ENCODE assay signal across 9 cellular contexts in genomic region chr2:111049792-111050640, GRCh38.
DNase-seq lines count a peak whose midpoint lies in the region; ATAC-seq and TF ChIP-seq lines count a peak whose summit lies in the region.
"Had no signal": no experiment of that assay in that cellular context is flagged by ENCODE, and none has a peak within 500 bp of the region (broad histone marks: within the 10 kb centered on the region; RNA-seq: fewer than 3 reads in every experiment).

No MANE protein-coding gene starts in this region.

- DNase-seq in GM10266 (ENCODE audit: extremely low spot score) (peak; percentile 47), fibroblast of pulmonary artery (ENCODE audit: low read depth) (peak; percentile 21), NCI-H526 treated with DMSO at 0.1 percent for 48 hours (lab: John Stamatoyannopoulos, UW) (no peak), NCI-H1930 (lab: John Stamatoyannopoulos, UW) (no peak)
- no peak for DNase-seq in effector CD4-positive, alpha-beta T cell
- DNase-seq: gastrocnemius medialis had no signal

- no peak overlapping the region for H3K4me3 ChIP-seq in fibroblast of pulmonary artery (replicated peaks; ENCODE audit: low read depth, low read length)
- H3K4me3 ChIP-seq: gastrocnemius medialis had no signal

- ATAC-seq in GM19324 (IDR thresholded peaks at IDR 0.05; ENCODE audit: low FRiP score, unreplicated experiment) (peak; percentile 60), HG03442 (IDR thresholded peaks at IDR 0.05; ENCODE audit: unreplicated experiment) (peak; percentile 52), HG03342 (IDR thresholded peaks at IDR 0.05; ENCODE audit: unreplicated experiment) (no peak)
- ATAC-seq: gastrocnemius medialis had no signal

- TF ChIP-seq CTCF in GM10266 (IDR thresholded peaks at IDR 0.05; ENCODE audit: control insufficient read depth, insufficient read depth, low read depth, missing control alignments), result no peak
- no peak for TF ChIP-seq CTCF in fibroblast of pulmonary artery (IDR thresholded peaks at IDR 0.05; ENCODE audit: low read length, missing control alignments)

Comparison
In these comparisons a context has a peak if more than half of its experiments do, and no peak if none do; other contexts are left out.
1. DNase-seq: peak in GM10266 (single experiment) and fibroblast of pulmonary artery (single experiment); none in effector CD4-positive, alpha-beta T cell (single experiment), NCI-H526 treated with DMSO at 0.1 percent for 48 hours (single experiment) and NCI-H1930 (0 of 2).